Comparison of ENCODE assay signal across 9 cellular contexts in genomic region chr3:135142530-135142929, GRCh38.
"Had no signal": no experiment of that assay in that cellular context is flagged by ENCODE, and none has a peak within 500 bp of the region (broad histone marks: within the 10 kb centered on the region; RNA-seq: fewer than 3 reads in every experiment).

No MANE protein-coding gene starts in this region.

- H3K4me2 ChIP-seq: GM23338 had no signal

- ATAC-seq: GM23338, K562 had no signal

- H2AFZ ChIP-seq: GM23338 had no signal

- FAIRE-seq: H1, H54, HTR-8/SVneo, K562 had no signal

- H3K4me3 ChIP-seq: GM23338, K562 had no signal

- DNase-seq: H9, HCEC 1CT, IMR-90, KG1 had no signal
